ENCODE assay signal across 1 cellular context in genomic region chr17:1627987-1628855, GRCh38.
TF ChIP-seq lines count a peak whose summit lies in the region.

TSS of gene SLC43A2 (minus strand) at chr17:1628834. CDS start at chr17:1627874, 960 bp downstream.

TF ChIP-seq in HepG2, 621 proteins besides CTCF, POLR2A, EP300 and RAD21 (continued from another document and continues in another):
- no peak for TF ChIP-seq SOX6 (IDR thresholded peaks at IDR 0.05)
- peak; percentile 46 for TF ChIP-seq SOX6 (CRISPR knock-in tag; IDR thresholded peaks at IDR 0.05)
- no peak for TF ChIP-seq ZFP37 (CRISPR knock-in tag; IDR thresholded peaks at IDR 0.05; ENCODE audit: borderline replicate concordance)
- peak; percentile 76 for TF ChIP-seq ZNF883 (CRISPR knock-in tag; IDR thresholded peaks at IDR 0.05; ENCODE audit: not compliant biosample characterization)
- TF ChIP-seq TERF1 (CRISPR knock-in tag; IDR thresholded peaks at IDR 0.05): no peak
- no peak for TF ChIP-seq AHDC1 (CRISPR knock-in tag; IDR thresholded peaks at IDR 0.05; ENCODE audit: borderline replicate concordance)
- TF ChIP-seq HOXA5 (CRISPR knock-in tag; IDR thresholded peaks at IDR 0.05): no peak
- no peak for TF ChIP-seq ZNF224 (CRISPR knock-in tag; IDR thresholded peaks at IDR 0.05)
- TF ChIP-seq TCF12 (IDR thresholded peaks at IDR 0.05): no peak
- no peak for TF ChIP-seq TCF12 (CRISPR knock-in tag; IDR thresholded peaks at IDR 0.05)
- no peak for TF ChIP-seq GPN1 (CRISPR knock-in tag; IDR thresholded peaks at IDR 0.05; ENCODE audit: borderline replicate concordance)
- no peak for TF ChIP-seq SCMH1 (CRISPR knock-in tag; IDR thresholded peaks at IDR 0.05; ENCODE audit: borderline replicate concordance)
- TF ChIP-seq ZNF3 (CRISPR knock-in tag; IDR thresholded peaks at IDR 0.05): no peak
- TF ChIP-seq SKIL (CRISPR knock-in tag; IDR thresholded peaks at IDR 0.05; ENCODE audit: borderline replicate concordance): no peak
- no peak for TF ChIP-seq ZHX1 (CRISPR knock-in tag; IDR thresholded peaks at IDR 0.05; ENCODE audit: low read depth)
- peak; percentile 65; the same call in 1 of the 2 replicates for TF ChIP-seq MAX (IDR thresholded peaks at IDR 0.05)
- no peak for TF ChIP-seq ZNF251 (CRISPR knock-in tag; IDR thresholded peaks at IDR 0.05)
- no peak for TF ChIP-seq FUBP1 (CRISPR knock-in tag; IDR thresholded peaks at IDR 0.05; ENCODE audit: borderline replicate concordance)
- no peak for TF ChIP-seq ZNF496 (CRISPR knock-in tag; IDR thresholded peaks at IDR 0.05; ENCODE audit: insufficient replicate concordance)
- no peak for TF ChIP-seq NAIF1 (CRISPR knock-in tag; IDR thresholded peaks at IDR 0.05; ENCODE audit: borderline replicate concordance)
- no peak for TF ChIP-seq FOXK2 (IDR thresholded peaks at IDR 0.05)
- no peak for TF ChIP-seq HDAC2 (CRISPR knock-in tag; IDR thresholded peaks at IDR 0.05)
- no peak for TF ChIP-seq ZSCAN12 (CRISPR knock-in tag; IDR thresholded peaks at IDR 0.05)
- no peak; the same call in 1 of the 2 replicates for TF ChIP-seq ZFY (CRISPR knock-in tag; IDR thresholded peaks at IDR 0.05)
- TF ChIP-seq TRIM24 (CRISPR knock-in tag; IDR thresholded peaks at IDR 0.05): no peak
- no peak for TF ChIP-seq DPF2 (CRISPR knock-in tag; IDR thresholded peaks at IDR 0.05; ENCODE audit: borderline replicate concordance, low read depth)
- TF ChIP-seq ZBTB39 (CRISPR knock-in tag; IDR thresholded peaks at IDR 0.05): no peak
- TF ChIP-seq U2AF2 (IDR thresholded peaks at IDR 0.05; ENCODE audit: low read depth, low read length): no peak
- no peak for TF ChIP-seq ZBTB1 (CRISPR knock-in tag; IDR thresholded peaks at IDR 0.05; ENCODE audit: borderline replicate concordance)
- peak; percentile 44; the same call in 1 of the 2 replicates for TF ChIP-seq ZNF691 (CRISPR knock-in tag; IDR thresholded peaks at IDR 0.05; ENCODE audit: borderline replicate concordance, low read depth)
- TF ChIP-seq ZNF329 (CRISPR knock-in tag; IDR thresholded peaks at IDR 0.05; ENCODE audit: low read depth): no peak; the same call in 1 of the 2 replicates
- no peak; the same call in none of the 2 replicates for TF ChIP-seq TFDP2 (CRISPR knock-in tag; IDR thresholded peaks at IDR 0.05)
- TF ChIP-seq ZNF766 (CRISPR knock-in tag; IDR thresholded peaks at IDR 0.05; ENCODE audit: borderline replicate concordance): no peak
- no peak for TF ChIP-seq DNMT1 (CRISPR knock-in tag; IDR thresholded peaks at IDR 0.05)
- no peak; the same call in 1 of the 2 replicates for TF ChIP-seq ZSCAN5A (CRISPR knock-in tag; IDR thresholded peaks at IDR 0.05; ENCODE audit: borderline replicate concordance)
- TF ChIP-seq XBP1 (CRISPR knock-in tag; IDR thresholded peaks at IDR 0.05): no peak
- TF ChIP-seq TIGD3 (CRISPR knock-in tag; IDR thresholded peaks at IDR 0.05; ENCODE audit: borderline replicate concordance): no peak
- no peak; the same call in 1 of the 2 replicates for TF ChIP-seq ZNF510 (CRISPR knock-in tag; IDR thresholded peaks at IDR 0.05; ENCODE audit: low read depth)
- TF ChIP-seq TBL1XR1 (IDR thresholded peaks at IDR 0.05; ENCODE audit: borderline replicate concordance, low read length, partially characterized antibody): no peak
- no peak for TF ChIP-seq ONECUT2 (CRISPR knock-in tag; IDR thresholded peaks at IDR 0.05)
- no peak; the same call in 1 of the 2 replicates for TF ChIP-seq ZNF225 (CRISPR knock-in tag; IDR thresholded peaks at IDR 0.05)
